8 cellular contexts compared by ENCODE assay signal in genomic region chr17:31321481-31321880, GRCh38. TPM values are rescaled to one million over a fixed set of nuclear protein-coding genes. Genes with fewer than 3 reads are reported as not detected.
DNase-seq lines count a peak whose midpoint lies in the region; ATAC-seq and TF ChIP-seq lines count a peak whose summit lies in the region.

TSS of gene EVI2A (minus strand) at chr17:31321622. CDS start at chr17:31319013, 2,609 bp downstream.

- TF ChIP-seq CTCF in subcutaneous adipose tissue (IDR thresholded peaks at IDR 0.05; ENCODE audit: low read depth) = no peak
- TF ChIP-seq CTCF in ascending aorta (IDR thresholded peaks at IDR 0.05) = no peak

- no peaks in the 10 kb centered on the region for H3K9me3 ChIP-seq in ascending aorta

- no peaks in the 10 kb centered on the region for H3K4me1 ChIP-seq in ascending aorta

- peaks cover 17 to 39% (median 27%) of the 10 kb centered on the region in 4 donors for H3K4me1 Mint-ChIP-seq in naive thymus-derived CD8-positive, alpha-beta T cell

- H3K4me3 Mint-ChIP-seq in naive thymus-derived CD8-positive, alpha-beta T cell = peak within 1 kb of the TSS; percentile 76 to 96 (median 89)

- peak within 1 kb of the TSS in 1 of 2 donors; percentile 15 for H3K27ac ChIP-seq in ascending aorta

- H3K27ac Mint-ChIP-seq in naive thymus-derived CD8-positive, alpha-beta T cell = peak within 1 kb of the TSS; percentile 82 to 98 (median 95)

- H3K27me3 ChIP-seq in ascending aorta = no peaks in the 10 kb centered on the region

- ATAC-seq in naive thymus-derived CD8-positive, alpha-beta T cell = peak; percentile 81 to 94
- ATAC-seq in HG03571 (IDR thresholded peaks at IDR 0.05; ENCODE audit: unreplicated experiment) = no peak

- no peaks in the 10 kb centered on the region for H3K9me3 Mint-ChIP-seq in naive thymus-derived CD8-positive, alpha-beta T cell

- no peaks in the 10 kb centered on the region for H3K27me3 Mint-ChIP-seq in naive thymus-derived CD8-positive, alpha-beta T cell

- H3K36me3 ChIP-seq in ascending aorta = peaks cover 0 to 7% of the 10 kb centered on the region in 2 donors

- intact Hi-C loops in ascending aorta (cut with DNase I) = no loop called here

- H3K4me3 ChIP-seq in ascending aorta = peak within 1 kb of the TSS in 1 of 2 donors; percentile 46

- peaks cover 4 to 22% (median 6%) of the 10 kb centered on the region in 3 donors for H3K36me3 Mint-ChIP-seq in naive thymus-derived CD8-positive, alpha-beta T cell

- POLR2A ChIA-PET in naive thymus-derived CD8-positive, alpha-beta T cell (lab: Charles Lee) = interaction anchor here (0.5 to 5.2 kb wide), 6 partner anchors 10 to 501 kb away, joined by 3 to 90 read pairs (median 4); partner anchors contain the start of gene EVI2B

- DNase-seq in ELR (ENCODE audit: low read depth) (peak; percentile 95), LHCN-M2 (ENCODE audit: low read depth) (peak; percentile 93), dermis blood vessel endothelial cell (peak; percentile 60), ascending aorta (ENCODE audit: low spot score in 2 of 2) (no peak)
- peak; percentile 74 to 79 for DNase-seq in activated CD4-positive, alpha-beta T cell treated with anti-CD3 and anti-CD28 coated beads, Interleukin-2, amount 50 U/mL, for 4 hours
- DNase-seq in naive thymus-derived CD8-positive, alpha-beta T cell = peak; percentile 38 to 90 (median 80)

RNA-seq across cellular contexts. Expression of gene EVI2A, which starts in this region (rescaled TPM):
- total RNA-seq in LHCN-M2 (2014; rRNA removed) (38.0 and 53.9 TPM in 2 replicates), dermis blood vessel endothelial cell (0.23 TPM in 1 of 2 replicates, not detected in the other), subcutaneous adipose tissue (100 to 1,000 TPM in 1 of 4 donors, 10 to 100 TPM in 2, 1 to 10 TPM in 1; 7.5 to 105 (median 29.4) TPM), ascending aorta (7.5 TPM)
- 12.9 TPM for polyA plus RNA-seq in LHCN-M2 (2012)
- total RNA-seq in naive thymus-derived CD8-positive, alpha-beta T cell = 100 to 1,000 TPM; 113 to 119 TPM
- 10 to 100 TPM; 44.3 to 57.0 (median 53.3) TPM for polyA plus RNA-seq in naive thymus-derived CD8-positive, alpha-beta T cell

Comparison
In these comparisons a context has a peak if more than half of its experiments do, and no peak if none do; other contexts are left out.
1. Peak in DNase-seq in dermis blood vessel endothelial cell; RNA of the gene not detected or under 1 TPM.
2. DNase-seq: peak in ELR (single experiment), LHCN-M2 (single experiment), activated CD4-positive, alpha-beta T cell treated with anti-CD3 and anti-CD28 coated beads, Interleukin-2, amount 50 U/mL, for 4 hours (2 of 2) and naive thymus-derived CD8-positive, alpha-beta T cell (10 of 10); none in ascending aorta (0 of 2).